In the genomic region with DNA sequence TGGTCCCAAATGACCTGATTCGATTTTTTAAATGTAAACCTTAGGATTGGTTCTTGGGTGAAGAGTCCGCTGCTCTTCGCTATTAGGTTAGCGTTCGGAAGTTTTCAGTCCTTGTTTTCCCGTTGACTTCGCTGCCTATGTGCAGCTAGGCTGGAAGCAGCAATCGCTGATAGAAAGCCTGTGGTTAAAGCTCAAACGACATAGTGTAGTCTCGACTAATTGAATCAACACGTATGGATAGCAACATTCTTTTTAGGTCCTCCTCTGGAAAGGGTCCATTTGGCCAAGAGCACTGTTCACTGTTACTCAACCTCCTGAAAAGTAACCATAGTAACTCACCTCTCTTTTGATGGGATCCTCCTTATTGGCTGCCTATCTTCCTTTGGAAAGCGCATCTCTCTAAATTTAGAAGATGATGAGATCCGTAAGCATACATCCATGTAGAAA, we compare ENCODE assay signal across 9 cellular contexts.
DNase-seq lines count a peak whose midpoint lies in the region; ATAC-seq and TF ChIP-seq lines count a peak whose summit lies in the region.
"Had no signal": no experiment of that assay in that cellular context is flagged by ENCODE, and none has a peak within 500 bp of the region (broad histone marks: within the 10 kb centered on the region; RNA-seq: fewer than 3 reads in every experiment).

No MANE protein-coding gene starts in this region.

- no peaks in the 10 kb centered on the region for H3K9me3 Mint-ChIP-seq in HFFc6
- no peaks in the 10 kb centered on the region for H3K9me3 Mint-ChIP-seq in nephron

- no peaks in the 10 kb centered on the region for H3K36me3 Mint-ChIP-seq in HFFc6 (ENCODE audit: low read depth)
- H3K36me3 Mint-ChIP-seq in nephron (ENCODE audit: low read depth), result no peaks in the 10 kb centered on the region

- H3K4me3 ChIP-seq in BLaER1, result peak overlapping the region; percentile 56
- no peak overlapping the region for H3K4me3 ChIP-seq in HAP-1

- peaks cover 8% of the 10 kb centered on the region for H3K27me3 Mint-ChIP-seq in HFFc6 (ENCODE audit: insufficient read depth)
- peaks cover 99% of the 10 kb centered on the region for H3K27me3 Mint-ChIP-seq in nephron (ENCODE audit: low read depth)

- H3K4me1 ChIP-seq in BLaER1 (no peaks in the 10 kb centered on the region), HAP-1 (no peaks in the 10 kb centered on the region)

- H3K36me3 ChIP-seq in BLaER1 (no peaks in the 10 kb centered on the region), HAP-1 (replicated peaks) (no peaks in the 10 kb centered on the region)

- H3K4me3 Mint-ChIP-seq in HFFc6 (peak overlapping the region; percentile 78), nephron (peak overlapping the region; percentile 80 to 86 (median 82))

- H3K9me3 ChIP-seq in BLaER1, result peaks cover 8% of the 10 kb centered on the region
- no peaks in the 10 kb centered on the region for H3K9me3 ChIP-seq in HAP-1

- in situ Hi-C loops in HAP-1 (cut with MboI; ENCODE audit: low sequenced_read_pairs), result loop anchor here (25.0 kb wide), 1 partner anchor 230 kb away; no protein-coding TSS in a partner anchor

- ATAC-seq in GM19397 (IDR thresholded peaks at IDR 0.05; ENCODE audit: unreplicated experiment), result no peak

- H3K27me3 ChIP-seq in BLaER1 (peaks cover 35% of the 10 kb centered on the region), HAP-1 (ENCODE audit: low read depth) (peaks cover 38% of the 10 kb centered on the region)

- H3K27ac Mint-ChIP-seq in HFFc6 (no peak overlapping the region), nephron (no peak overlapping the region)

- DNase-seq in HFFc6 (no peak), cerebellar cortex (ENCODE audit: low spot score) (peak; percentile 47), NCI-H1436 treated with DMSO at 0.1 percent for 48 hours (lab: John Stamatoyannopoulos, UW) (no peak), HAP-1 (ENCODE audit: low spot score in 2 of 2) (no peak)
- no peak for DNase-seq in stimulated activated naive CD4-positive, alpha-beta T cell (lab: John Stamatoyannopoulos, UW)

- H3K4me2 ChIP-seq in BLaER1, result peak overlapping the region; percentile 74

- H3K27ac ChIP-seq in BLaER1, result no peak overlapping the region
- H3K27ac ChIP-seq: HL-60 had no signal

- H4K20me1 ChIP-seq in BLaER1, result no peaks in the 10 kb centered on the region

- H3K4me1 Mint-ChIP-seq in HFFc6 (ENCODE audit: low read depth) (peaks cover 10% of the 10 kb centered on the region; the same call in 1 of the 2 replicates), nephron (peaks cover 11% of the 10 kb centered on the region)

- no peak for TF ChIP-seq CTCF in HFFc6 (IDR thresholded peaks at IDR 0.05)
- no peak for TF ChIP-seq CTCF in nephron (IDR thresholded peaks at IDR 0.05; ENCODE audit: unreplicated experiment in 3 of 3)

- no peak overlapping the region for H3K9ac ChIP-seq in BLaER1
